In genomic region chr5:156526081-156527017, GRCh38 we compare ENCODE assay signal across 23 cellular contexts.
DNase-seq lines count a peak whose midpoint lies in the region; ATAC-seq and TF ChIP-seq lines count a peak whose summit lies in the region.
"Had no signal": no experiment of that assay in that cellular context is flagged by ENCODE, and none has a peak within 500 bp of the region (broad histone marks: within the 10 kb centered on the region; RNA-seq: fewer than 3 reads in every experiment).

No MANE protein-coding gene starts in this region.

- H2AFZ ChIP-seq in GM23248 (no peak overlapping the region), MM.1S (ENCODE audit: low read length) (no peak overlapping the region)

- H3K9ac ChIP-seq in GM23248 (no peak overlapping the region), rectal smooth muscle tissue (ENCODE audit: low read length) (no peak overlapping the region), MM.1S (ENCODE audit: low read length) (no peak overlapping the region)

- H3K36me3 ChIP-seq in GM23248 (ENCODE audit: low read depth) (no peaks in the 10 kb centered on the region), rectal smooth muscle tissue (ENCODE audit: control insufficient read depth, insufficient read depth, low read length) (no peaks in the 10 kb centered on the region), MM.1S (replicated peaks; ENCODE audit: insufficient read depth, low read length) (no peaks in the 10 kb centered on the region)

- DNase-seq in GM23248 (peak; percentile 9), RPMI7951 (ENCODE audit: low read depth) (peak; percentile 2), foreskin melanocyte (peak; percentile 84), UCSD-AML1 (lab: John Stamatoyannopoulos, UW; ENCODE audit: unreplicated experiment) (no peak), MM.1S (no peak), OCI-M1 (lab: John Stamatoyannopoulos, UW) (no peak)
- DNase-seq: COR-L47, DMS79, H7, HFFc6, KBM-7, NCI-H1092, NCI-H1436, NCI-H187 treated with DMSO at 0.1 percent for 48 hours, NCI-H2107, NCI-H226, NCI-H510A treated with DMSO at 0.1 percent for 48 hours, NCI-H774 had no signal

- H3F3A ChIP-seq in GM23248 (ENCODE audit: insufficient read depth): peaks cover 16% of the 10 kb centered on the region; the same call in 1 of the 2 replicates
- H3F3A ChIP-seq in MM.1S (ENCODE audit: insufficient read depth, low read length): no peaks in the 10 kb centered on the region

- H3K4me3 ChIP-seq in GM23248 (no peak overlapping the region), rectal smooth muscle tissue (ENCODE audit: low read length) (no peak overlapping the region), MM.1S (ENCODE audit: low read length) (no peak overlapping the region)

- H3K9me3 ChIP-seq in GM23248 (ENCODE audit: low read depth) (no peaks in the 10 kb centered on the region), MM.1S (replicated peaks; ENCODE audit: insufficient read depth, low read length) (no peaks in the 10 kb centered on the region)

- in situ Hi-C loops in GM23248 (cut with MboI): no loop called here

- H3K9me2 ChIP-seq in GM23248 (ENCODE audit: insufficient read depth): no peaks in the 10 kb centered on the region
- no peaks in the 10 kb centered on the region for H3K9me2 ChIP-seq in MM.1S (replicated peaks; ENCODE audit: insufficient read depth, low read length)

- ATAC-seq in GM19324 (IDR thresholded peaks at IDR 0.05; ENCODE audit: low FRiP score, unreplicated experiment): no peak
- ATAC-seq: HepG2, Right ventricle myocardium inferior had no signal

- no peaks in the 10 kb centered on the region for H3K27me3 ChIP-seq in GM23248 (replicated peaks; ENCODE audit: insufficient read depth)
- H3K27me3 ChIP-seq in rectal smooth muscle tissue (ENCODE audit: control insufficient read depth, insufficient read depth, low read length): no peaks in the 10 kb centered on the region
- H3K27me3 ChIP-seq in MM.1S (replicated peaks; ENCODE audit: insufficient read depth, low read length): no peaks in the 10 kb centered on the region

- peaks cover 3% of the 10 kb centered on the region; the same call in 1 of the 2 replicates for H3K4me1 ChIP-seq in GM23248 (ENCODE audit: insufficient read depth)
- H3K4me1 ChIP-seq in rectal smooth muscle tissue (ENCODE audit: control insufficient read depth, insufficient read depth, low read length): peaks cover 2% of the 10 kb centered on the region
- no peaks in the 10 kb centered on the region for H3K4me1 ChIP-seq in MM.1S (ENCODE audit: low read length)

- no peak overlapping the region for H3K4me2 ChIP-seq in GM23248 (ENCODE audit: unreplicated experiment)
- H3K4me2 ChIP-seq in MM.1S (ENCODE audit: low read depth, low read length): no peak overlapping the region

- H3K79me2 ChIP-seq in GM23248 (ENCODE audit: insufficient read depth) (no peaks in the 10 kb centered on the region), MM.1S (ENCODE audit: low read length) (no peaks in the 10 kb centered on the region)

- no peak for TF ChIP-seq CTCF in MM.1S (IDR thresholded peaks at IDR 0.05; ENCODE audit: low read length)

- no peaks in the 10 kb centered on the region for H4K20me1 ChIP-seq in GM23248 (ENCODE audit: insufficient read depth)
- no peaks in the 10 kb centered on the region for H4K20me1 ChIP-seq in MM.1S (ENCODE audit: insufficient read depth, low read length)

- 35 to 39% methylated on average over 10 of the region's 10 CpGs for WGBS in GM23248 (ENCODE audit: low coverage in 1 of 2, low lambda C conversion rate in 2 of 2, missing lambda C conversion rate in 2 of 2), 2 experiments

- H3K27ac ChIP-seq in GM23248 (no peak overlapping the region), rectal smooth muscle tissue (ENCODE audit: low read depth, low read length) (peak overlapping the region; percentile 34), MM.1S (ENCODE audit: low read length) (no peak overlapping the region)
- H3K27ac ChIP-seq: HL-60 had no signal

Comparison
In these comparisons a context has a peak if more than half of its experiments do, and no peak if none do; other contexts are left out.
1. DNase-seq: peak in GM23248 (single experiment), RPMI7951 (single experiment) and foreskin melanocyte (single experiment); none in UCSD-AML1 (single experiment), MM.1S (single experiment) and OCI-M1 (single experiment).